Comparison of ENCODE assay signal across 8 cellular contexts in genomic region chr14:36955967-36956366, GRCh38.
"Had no signal": no experiment of that assay in that cellular context is flagged by ENCODE, and none has a peak within 500 bp of the region (broad histone marks: within the 10 kb centered on the region; RNA-seq: fewer than 3 reads in every experiment).

No MANE protein-coding gene starts in this region.

- H3K9me3 Mint-ChIP-seq: HFFc6 had no signal

- ATAC-seq: HCT116, K562 had no signal

- H3K4me3 Mint-ChIP-seq: HFFc6 had no signal

- H3K4me3 ChIP-seq: GM23248, HAP-1, K562 had no signal

- DNase-seq: GOT3, H7, HFFc6, KG1 had no signal
